In the genomic region with DNA sequence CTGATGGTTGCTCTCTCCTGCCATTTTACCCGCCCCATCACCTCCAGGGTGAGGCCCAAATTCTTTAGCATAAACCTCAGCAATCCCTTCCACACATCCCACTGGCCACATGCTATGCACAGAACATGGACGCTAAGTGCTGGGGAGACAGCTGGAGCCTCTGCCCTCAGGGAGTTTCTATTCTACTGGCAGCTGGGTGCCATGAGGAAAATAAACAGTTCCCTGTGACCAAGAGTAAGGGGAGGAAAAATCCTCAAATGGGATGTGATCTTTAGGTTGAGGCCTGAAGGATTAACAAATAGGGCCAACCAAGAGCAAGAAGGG, we compare ENCODE assay signal across 8 cellular contexts. TPM values are rescaled to one million over a fixed set of nuclear protein-coding genes. Genes with fewer than 3 reads are reported as not detected.
DNase-seq lines count a peak whose midpoint lies in the region; ATAC-seq and TF ChIP-seq lines count a peak whose summit lies in the region.

No MANE protein-coding gene starts in this region.

- ATAC-seq in GM18870 (IDR thresholded peaks at IDR 0.05; ENCODE audit: unreplicated experiment) = no peak

- H3K4me3 Mint-ChIP-seq in Calu3 (ENCODE audit: low read depth, unreplicated experiment) = peak overlapping the region; percentile 55

- DNase-seq in Calu3 (no peak), NCI-H226 (peak; percentile 65), ovary (no peak), T1000 (lab: John Stamatoyannopoulos, UW) (no peak)
- no peak for DNase-seq in effector memory CD4-positive, alpha-beta T cell
- no peak for DNase-seq in stimulated activated CD4-positive, alpha-beta T cell treated with anti-CD3 and anti-CD28 coated beads, Interleukin-2, amount 100 ng/mL, for 24 hours
- no peak for DNase-seq in stimulated activated CD4-positive, alpha-beta T cell treated with anti-CD3 and anti-CD28 coated beads, Interleukin-15, amount 100 ng/mL, for 24 hours

- no TSS peak for BruUV-seq in Calu3 (replicated peaks; lab: Mats Ljungman, UMichigan)

- CTCF ChIA-PET in Calu3 (lab: Charles Lee) = no interaction called here

- TF ChIP-seq POLR2A in ovary (IDR thresholded peaks at IDR 0.05) = no peak

- no peaks in the 10 kb centered on the region for H3K9me3 ChIP-seq in effector memory CD4-positive, alpha-beta T cell (ENCODE audit: control insufficient read depth, low read length)
- H3K9me3 ChIP-seq in ovary = no peaks in the 10 kb centered on the region

- H3K4me1 ChIP-seq in effector memory CD4-positive, alpha-beta T cell (ENCODE audit: control insufficient read depth, insufficient read depth, low read length, poor library complexity, severe bottlenecking) = peaks cover 30% of the 10 kb centered on the region
- H3K4me1 ChIP-seq in ovary (ENCODE audit: insufficient read depth) = peaks cover 16% of the 10 kb centered on the region

- peaks cover 32% of the 10 kb centered on the region for H3K36me3 Mint-ChIP-seq in Calu3 (ENCODE audit: insufficient read depth, unreplicated experiment)

- TF ChIP-seq CTCF in Calu3 (IDR thresholded peaks at IDR 0.05; ENCODE audit: unreplicated experiment) (no peak), ovary (IDR thresholded peaks at IDR 0.05) (no peak)

- H3K4me3 ChIP-seq in effector memory CD4-positive, alpha-beta T cell (ENCODE audit: insufficient read depth, low read depth, low read length, poor library complexity, severe bottlenecking) = peak overlapping the region; percentile 83
- H3K4me3 ChIP-seq in ovary = peak overlapping the region; percentile 81

- intact Hi-C loops in Calu3 (cut with micrococcal nuclease; ENCODE audit: unreplicated experiment) (loop anchor here (5.0 kb wide), 1 partner anchor 171 kb away; no protein-coding TSS in a partner anchor), ovary (cut with DNase I) (no loop called here)

- 85 to 91% (median 86%) methylated on average over 2 of the region's 2 CpGs for WGBS in ovary, 3 donors

- H3K27me3 ChIP-seq in effector memory CD4-positive, alpha-beta T cell (replicated peaks; ENCODE audit: control insufficient read depth, insufficient read depth, low read length, poor library complexity, severe bottlenecking) = no peaks in the 10 kb centered on the region
- H3K27me3 ChIP-seq in ovary = no peaks in the 10 kb centered on the region

- no peaks in the 10 kb centered on the region for H3K27me3 Mint-ChIP-seq in Calu3 (ENCODE audit: unreplicated experiment)

- peak overlapping the region; percentile 55 for H3K27ac Mint-ChIP-seq in Calu3 (ENCODE audit: unreplicated experiment)

- H3K4me1 Mint-ChIP-seq in Calu3 (ENCODE audit: low read depth, unreplicated experiment) = peaks cover 37% of the 10 kb centered on the region

- peak overlapping the region; percentile 84 for H3K27ac ChIP-seq in effector memory CD4-positive, alpha-beta T cell (ENCODE audit: insufficient read depth, low read length, poor library complexity, severe bottlenecking)
- H3K27ac ChIP-seq in ovary = peak overlapping the region; percentile 91 to 93

- peaks cover 9% of the 10 kb centered on the region for H3K36me3 ChIP-seq in effector memory CD4-positive, alpha-beta T cell (ENCODE audit: control insufficient read depth, insufficient read depth, low read length)
- no peaks in the 10 kb centered on the region for H3K36me3 ChIP-seq in ovary

- H3K9me3 Mint-ChIP-seq in Calu3 (ENCODE audit: low read depth, unreplicated experiment) = peaks cover 5% of the 10 kb centered on the region

- TF ChIP-seq EP300 in ovary (IDR thresholded peaks at IDR 0.05) = no peak

RNA-seq across cellular contexts. Expression of gene PARP12, which starts 1.2 kb away (rescaled TPM):
- 66.6 and 102 TPM in 2 replicates for total RNA-seq in Calu3 (2022)
- 10 to 100 TPM; 19.4 to 43.5 (median 23.4) TPM for total RNA-seq in ovary
- 10 to 100 TPM; 15.7 to 23.2 TPM for polyA plus RNA-seq in ovary
